20 cellular contexts compared by ENCODE assay signal in the genomic region with DNA sequence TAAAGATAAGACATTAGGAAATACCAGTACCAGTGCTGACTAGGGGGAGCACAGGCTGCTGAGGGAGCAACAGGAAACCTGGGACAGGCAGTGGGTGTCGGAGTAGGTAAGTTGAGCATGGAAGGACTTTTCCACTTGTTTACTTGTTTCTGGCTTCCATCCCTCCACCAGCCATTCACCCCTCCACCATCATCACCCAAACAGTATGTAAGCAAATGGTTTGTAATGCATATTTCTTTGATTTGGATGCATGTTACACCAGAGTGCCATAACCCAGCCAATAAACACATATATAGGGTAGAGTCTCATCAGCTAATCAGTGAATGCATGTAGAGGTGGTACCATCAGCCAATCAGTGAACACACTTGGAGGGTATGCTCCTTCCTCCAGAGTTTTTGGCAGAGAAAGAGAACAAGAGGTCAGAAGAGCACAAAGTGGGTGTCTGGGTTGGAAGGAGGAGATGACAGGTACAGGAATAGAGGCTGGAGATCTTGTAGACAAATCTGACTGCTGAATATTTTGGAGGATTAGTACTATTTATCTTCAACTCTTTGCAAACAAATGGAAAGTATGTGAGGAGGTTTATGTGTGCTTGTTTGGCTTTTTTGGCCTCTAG. TPM values are rescaled to one million over a fixed set of nuclear protein-coding genes. Genes with fewer than 3 reads are reported as not detected.
DNase-seq lines count a peak whose midpoint lies in the region; ATAC-seq and TF ChIP-seq lines count a peak whose summit lies in the region.
"Had no signal": no experiment of that assay in that cellular context is flagged by ENCODE, and none has a peak within 500 bp of the region (broad histone marks: within the 10 kb centered on the region; RNA-seq: fewer than 3 reads in every experiment).

No MANE protein-coding gene starts in this region.

- DNase-seq in T47D (ENCODE audit: low read depth in 1 of 2, low spot score in 1 of 2) (peak; percentile 48 to 83), breast epithelium (ENCODE audit: low spot score in 2 of 2) (no peak), amniotic epithelial cell (ENCODE audit: low read depth) (peak; percentile 4), hepatocyte (ENCODE audit: low spot score) (no peak), NCI-H1436 (lab: John Stamatoyannopoulos, UW) (no peak)
- DNase-seq: ACHN; BE2C; C1 segment of cervical spinal cord; CD4-positive, CD25-positive, alpha-beta regulatory T cell; CD8-positive, alpha-beta memory T cell; COR-L47; DMS 273 treated with DMSO at 0.1 percent for 48 hours; DMS53; DND-41; EL; H9 had no signal

- no peaks in the 10 kb centered on the region for H3K9me2 ChIP-seq in hepatocyte (replicated peaks; ENCODE audit: insufficient read depth)

- H3K4me1 ChIP-seq in breast epithelium (no peaks in the 10 kb centered on the region), hepatocyte (ENCODE audit: insufficient read depth) (peaks cover 20% of the 10 kb centered on the region)
- H3K4me1 ChIP-seq: BE2C had no signal

- H3K27ac ChIP-seq in breast epithelium, result no peak overlapping the region
- H3K27ac ChIP-seq in hepatocyte, result no peak overlapping the region

- no peak for ATAC-seq in HG03439 (IDR thresholded peaks at IDR 0.05; ENCODE audit: unreplicated experiment)
- ATAC-seq: GM12878, HepG2 had no signal

- H3K4me2 ChIP-seq in hepatocyte, result peak overlapping the region; percentile 36

- H3K4me3 ChIP-seq in breast epithelium, result no peak overlapping the region
- H3K4me3 ChIP-seq in hepatocyte, result no peak overlapping the region
- H3K4me3 ChIP-seq: GM12878 had no signal

- TF ChIP-seq CTCF in breast epithelium (IDR thresholded peaks at IDR 0.05), result no peak
- no peak for TF ChIP-seq CTCF in hepatocyte (IDR thresholded peaks at IDR 0.05; ENCODE audit: poor library complexity)

- H2AFZ ChIP-seq in hepatocyte, result no peak overlapping the region

- H4K20me1 ChIP-seq in hepatocyte (ENCODE audit: insufficient read depth, poor library complexity, severe bottlenecking), result no peaks in the 10 kb centered on the region

- in situ Hi-C loops in T47D (cut with HindIII; ENCODE audit: low pct_unique_long_range_greater_than_20kb, low sequenced_read_pairs), result no loop called here

- TF ChIP-seq POLR2A in breast epithelium (IDR thresholded peaks at IDR 0.05), result no peak

- H3K9me3 ChIP-seq in breast epithelium, result no peaks in the 10 kb centered on the region
- no peaks in the 10 kb centered on the region for H3K9me3 ChIP-seq in hepatocyte (ENCODE audit: low read depth)
- H3K9me3 ChIP-seq: BE2C had no signal

- H3K27me3 ChIP-seq in breast epithelium (no peaks in the 10 kb centered on the region), hepatocyte (peaks cover 4% of the 10 kb centered on the region)
- H3K27me3 ChIP-seq: BE2C had no signal

- H3K79me2 ChIP-seq in hepatocyte, result no peaks in the 10 kb centered on the region

- intact Hi-C loops in breast epithelium (cut with DNase I; ENCODE audit: low total_unique reads), result no loop called here

- WGBS in hepatocyte (ENCODE audit: low lambda C conversion rate, missing lambda C conversion rate), result 78% methylated on average over 1 of the region's 1 CpG

- H3K36me3 ChIP-seq in breast epithelium, result no peaks in the 10 kb centered on the region
- no peaks in the 10 kb centered on the region for H3K36me3 ChIP-seq in hepatocyte (replicated peaks; ENCODE audit: insufficient read depth, low read depth)
- H3K36me3 ChIP-seq: BE2C had no signal

RNA-seq across cellular contexts. Expression of a gene that starts 37.7 kb away (rescaled TPM):
- total RNA-seq in breast epithelium, result 10 to 100 TPM in 1 of 3 donors, 1 to 10 TPM in 2; 4.9 to 57.1 (median 8.6) TPM
- 9.2 and 13.2 TPM in 2 replicates for total RNA-seq in hepatocyte
- polyA plus RNA-seq in hepatocyte, result 8.3 and 12.3 TPM in 2 replicates
- total RNA-seq: A172; CD4-positive, CD25-positive, alpha-beta regulatory T cell; CD8-positive, alpha-beta memory T cell; HepG2 had no signal

Comparison
In these comparisons a context has a peak if more than half of its experiments do, and no peak if none do; other contexts are left out.
1. DNase-seq: peak in T47D (2 of 2) and amniotic epithelial cell (single experiment); none in breast epithelium (0 of 2), hepatocyte (single experiment) and NCI-H1436 (single experiment).